Comparison of ENCODE assay signal across 16 cellular contexts in genomic region chr3:65992106-65992505, GRCh38. TPM values are rescaled to one million over a fixed set of nuclear protein-coding genes. Genes with fewer than 3 reads are reported as not detected.
DNase-seq lines count a peak whose midpoint lies in the region; ATAC-seq and TF ChIP-seq lines count a peak whose summit lies in the region.
"Had no signal": no experiment of that assay in that cellular context is flagged by ENCODE, and none has a peak within 500 bp of the region (broad histone marks: within the 10 kb centered on the region; RNA-seq: fewer than 3 reads in every experiment).

No MANE protein-coding gene starts in this region.

- no peak overlapping the region for H3K27ac ChIP-seq in IMR-90 (ENCODE audit: insufficient read depth, low read length)
- H3K27ac ChIP-seq in mammary epithelial cell (ENCODE audit: insufficient read depth, low read depth, low read length) = no peak overlapping the region
- no peak overlapping the region for H3K27ac ChIP-seq in transverse colon
- no peak overlapping the region for H3K27ac ChIP-seq in colonic mucosa
- H3K27ac ChIP-seq: Peyer's patch had no signal

- H4K20me1 ChIP-seq in IMR-90 (ENCODE audit: insufficient read depth, low read length) (peaks cover 19% of the 10 kb centered on the region; the same call in 1 of the 2 replicates), mammary epithelial cell (ENCODE audit: insufficient read depth, low read length) (no peaks in the 10 kb centered on the region)

- peaks cover 36 to 61% of the 10 kb centered on the region in 2 experiments for H3K79me1 ChIP-seq in IMR-90 (ENCODE audit: low read depth in 1 of 2, low read length in 2 of 2)

- CTCF ChIA-PET in IMR-90 (lab: Yijun Ruan, JAX) = no interaction called here
- CTCF ChIA-PET in mammary epithelial cell (lab: Charles Lee; ENCODE audit: low non-redundant PET) = no interaction called here

- WGBS in IMR-90 (ENCODE audit: extremely low coverage in 2 of 2, insufficient read length in 1 of 2), 2 experiments = no CpG with 5 or more reads among the region's 1 CpG
- WGBS in mammary epithelial cell (ENCODE audit: low coverage, missing lambda C conversion rate) = 93% methylated on average over 1 of the region's 1 CpG
- 73 to 100% methylated on average over 1 of the region's 1 CpG for WGBS in transverse colon (ENCODE audit: low coverage in 1 of 2), 2 donors

- no peak overlapping the region for H3K27ac Mint-ChIP-seq in activated T-cell treated with anti-CD3 and anti-CD28 coated beads, Interleukin-2, amount 50 U/mL, for 24 hours

- TF ChIP-seq CTCF in IMR-90 (conservative IDR thresholded peaks at IDR 0.05; ENCODE audit: low read depth, low read length) = no peak
- no peak for TF ChIP-seq CTCF in mammary epithelial cell (conservative IDR thresholded peaks at IDR 0.05 in 1 of 2, IDR thresholded peaks at IDR 0.05 in 1 of 2; ENCODE audit: extremely low read depth in 1 of 2, insufficient read depth in 1 of 2, low read depth in 1 of 2, low read length in 2 of 2)
- no peak for TF ChIP-seq CTCF in foreskin fibroblast (IDR thresholded peaks at IDR 0.05; ENCODE audit: low read depth, low read length)
- TF ChIP-seq CTCF in transverse colon (IDR thresholded peaks at IDR 0.05) = no peak
- TF ChIP-seq CTCF in colonic mucosa (IDR thresholded peaks at IDR 0.05) = no peak

- TF ChIP-seq RAD21 in IMR-90 (IDR thresholded peaks at IDR 0.05; ENCODE audit: low read length) = no peak

- H3K79me2 ChIP-seq in mammary epithelial cell (ENCODE audit: insufficient read depth, low read length) = no peaks in the 10 kb centered on the region

- ATAC-seq in IMR-90 (ENCODE audit: low read depth) = no peak
- no peak for ATAC-seq in HG02884 (IDR thresholded peaks at IDR 0.05; ENCODE audit: unreplicated experiment)
- ATAC-seq: K562 had no signal

- dilution Hi-C loops in IMR-90 (cut with HindIII; ENCODE audit: low sequenced_read_pairs, unreplicated experiment) = no loop called here
- dilution Hi-C loops in mammary epithelial cell (cut with HindIII; ENCODE audit: low sequenced_read_pairs) = no loop called here

- H2BK120ac ChIP-seq in IMR-90 (ENCODE audit: low read depth, low read length) = no peak overlapping the region

- H3K14ac ChIP-seq in IMR-90 (replicated peaks; ENCODE audit: low read depth, low read length) = no peak overlapping the region

- H2BK15ac ChIP-seq in IMR-90 (ENCODE audit: low read depth, low read length) = no peak overlapping the region

- H3K4me2 ChIP-seq in IMR-90 (ENCODE audit: low read depth, low read length) (no peak overlapping the region), mammary epithelial cell (ENCODE audit: insufficient read depth, low read depth, low read length) (no peak overlapping the region)

- H4K5ac ChIP-seq in IMR-90 (ENCODE audit: low read depth, low read length) = no peak overlapping the region

- H3K36me3 ChIP-seq in IMR-90 (ENCODE audit: control insufficient read depth, insufficient read depth, low read length) = no peaks in the 10 kb centered on the region
- H3K36me3 ChIP-seq in mammary epithelial cell (ENCODE audit: insufficient read depth, low read length) = no peaks in the 10 kb centered on the region
- H3K36me3 ChIP-seq in transverse colon = no peaks in the 10 kb centered on the region
- no peaks in the 10 kb centered on the region for H3K36me3 ChIP-seq in colonic mucosa
- H3K36me3 ChIP-seq: Peyer's patch had no signal

- H3K4me3 ChIP-seq in IMR-90 (ENCODE audit: insufficient read depth, low read depth, low read length) (no peak overlapping the region), mammary epithelial cell (replicated peaks in 1 of 3; ENCODE audit: insufficient read depth in 1 of 3, low read depth in 2 of 3, low read length in 3 of 3) (no peak overlapping the region), foreskin fibroblast (ENCODE audit: low read depth in 1 of 2, low read length in 2 of 2) (no peak overlapping the region), transverse colon (no peak overlapping the region), colonic mucosa (no peak overlapping the region)
- H3K4me3 ChIP-seq: K562, Peyer's patch had no signal

- no peak overlapping the region for H4K8ac ChIP-seq in IMR-90 (ENCODE audit: low read depth in 2 of 2, low read length in 2 of 2)

- H3K27me3 ChIP-seq in IMR-90 (ENCODE audit: control insufficient read depth, insufficient read depth, low read length) = no peaks in the 10 kb centered on the region
- H3K27me3 ChIP-seq in mammary epithelial cell (ENCODE audit: insufficient read depth, low read length) = no peaks in the 10 kb centered on the region
- no peaks in the 10 kb centered on the region for H3K27me3 ChIP-seq in transverse colon
- H3K27me3 ChIP-seq in colonic mucosa = no peaks in the 10 kb centered on the region
- H3K27me3 ChIP-seq: Peyer's patch had no signal

- no peaks in the 10 kb centered on the region for H3K36me3 Mint-ChIP-seq in activated T-cell treated with anti-CD3 and anti-CD28 coated beads, Interleukin-2, amount 50 U/mL, for 24 hours (ENCODE audit: low read depth)
- H3K36me3 Mint-ChIP-seq: CD4-positive, CD25-positive, alpha-beta regulatory T cell had no signal

- no peak overlapping the region for H2BK20ac ChIP-seq in IMR-90 (ENCODE audit: low read depth, low read length)

- DNase-seq in COLO829 (ENCODE audit: low spot score) = peak; percentile 14
- peak; percentile 43 for DNase-seq in IMR-90
- DNase-seq in mammary epithelial cell = peak; percentile 28
- peak; percentile 24 to 41 for DNase-seq in foreskin fibroblast
- DNase-seq in activated T-cell treated with anti-CD3 and anti-CD28 coated beads, Interleukin-2, amount 50 U/mL, for 24 hours = no peak
- no peak for DNase-seq in transverse colon
- no peak for DNase-seq in colonic mucosa
- DNase-seq: Calu3; CD4-positive, CD25-positive, alpha-beta regulatory T cell; NCI-H146; NCI-H446; NCI-H82; Peyer's patch; SHP77 had no signal

- no peak for TF ChIP-seq EP300 in transverse colon (IDR thresholded peaks at IDR 0.05; ENCODE audit: low read depth)

- peaks cover 5% of the 10 kb centered on the region for H3K27me3 Mint-ChIP-seq in activated T-cell treated with anti-CD3 and anti-CD28 coated beads, Interleukin-2, amount 50 U/mL, for 24 hours

- no peak overlapping the region for H3K9ac ChIP-seq in IMR-90 (ENCODE audit: low read depth, low read length)
- no peak overlapping the region for H3K9ac ChIP-seq in mammary epithelial cell (ENCODE audit: insufficient read depth, low read length)
- no peak overlapping the region for H3K9ac ChIP-seq in colonic mucosa (ENCODE audit: low read depth in 2 of 2, low read length in 2 of 2)

- H3K9me1 ChIP-seq in IMR-90 (ENCODE audit: insufficient read depth, low read length) = no peaks in the 10 kb centered on the region; the same call in none of the 2 replicates

- no peak overlapping the region for H2AK5ac ChIP-seq in IMR-90 (ENCODE audit: low read depth, low read length)

- H2AK9ac ChIP-seq in IMR-90 (replicated peaks; ENCODE audit: low read depth, low read length, poor library complexity) = no peak overlapping the region

- H3K9me3 ChIP-seq in IMR-90 (ENCODE audit: control insufficient read depth, insufficient read depth, low read length) = no peaks in the 10 kb centered on the region
- no peaks in the 10 kb centered on the region for H3K9me3 ChIP-seq in mammary epithelial cell (replicated peaks; ENCODE audit: insufficient read depth, low read length)
- no peaks in the 10 kb centered on the region for H3K9me3 ChIP-seq in transverse colon
- no peaks in the 10 kb centered on the region for H3K9me3 ChIP-seq in colonic mucosa
- H3K9me3 ChIP-seq: Peyer's patch had no signal

- BruUV-seq in IMR-90 (replicated peaks; lab: Mats Ljungman, UMichigan) (no TSS peak), mammary epithelial cell (replicated peaks; lab: Mats Ljungman, UMichigan) (no TSS peak)

- TF ChIP-seq POLR2A in IMR-90 (IDR thresholded peaks at IDR 0.05; ENCODE audit: low read depth, low read length) (no peak), transverse colon (IDR thresholded peaks at IDR 0.05) (no peak)

- POLR2A ChIA-PET in IMR-90 (lab: Charles Lee; ENCODE audit: unreplicated experiment) = no interaction called here

- no peak overlapping the region for H2AFZ ChIP-seq in IMR-90 (replicated peaks; ENCODE audit: low read length, poor library complexity)
- no peak overlapping the region for H2AFZ ChIP-seq in mammary epithelial cell (ENCODE audit: low read depth, low read length)

- H3K4me3 Mint-ChIP-seq in activated T-cell treated with anti-CD3 and anti-CD28 coated beads, Interleukin-2, amount 50 U/mL, for 24 hours = no peak overlapping the region
- H3K4me3 Mint-ChIP-seq: CD4-positive, CD25-positive, alpha-beta regulatory T cell had no signal

- no peak overlapping the region for H4K91ac ChIP-seq in IMR-90 (ENCODE audit: insufficient read depth, low read depth, low read length)

- intact Hi-C loops in IMR-90 (cut with micrococcal nuclease) (no loop called here), mammary epithelial cell (cut with micrococcal nuclease) (no loop called here), transverse colon (cut with DNase I; ENCODE audit: low total_unique reads) (no loop called here), colonic mucosa (cut with DNase I) (no loop called here)

- in situ Hi-C loops in IMR-90 (cut with MboI; ENCODE audit: low sequenced_read_pairs) = no loop called here
- in situ Hi-C loops in mammary epithelial cell (cut with MboI; ENCODE audit: low sequenced_read_pairs in 2 of 2) = no loop called here
- in situ Hi-C loops in transverse colon (cut with MboI; ENCODE audit: low pct_ligation_motif_present in 1 of 4, low pct_unique_long_range_greater_than_20kb in 1 of 4, low sequenced_read_pairs in 3 of 4) = no loop called here

- no peak overlapping the region for H3K18ac ChIP-seq in IMR-90 (ENCODE audit: low read depth, low read length)

- no peaks in the 10 kb centered on the region; the same call in 1 of the 2 replicates for H3K4me1 ChIP-seq in IMR-90 (ENCODE audit: control insufficient read depth, insufficient read depth, low read length)
- peaks cover 25% of the 10 kb centered on the region for H3K4me1 ChIP-seq in mammary epithelial cell (ENCODE audit: insufficient read depth, low read length)
- no peaks in the 10 kb centered on the region for H3K4me1 ChIP-seq in transverse colon
- no peaks in the 10 kb centered on the region for H3K4me1 ChIP-seq in colonic mucosa
- H3K4me1 ChIP-seq: Peyer's patch had no signal

- H3K9me3 Mint-ChIP-seq in activated T-cell treated with anti-CD3 and anti-CD28 coated beads, Interleukin-2, amount 50 U/mL, for 24 hours = peaks cover 3% of the 10 kb centered on the region

- no peak overlapping the region for H3K4ac ChIP-seq in IMR-90 (ENCODE audit: low read depth, low read length)

- no peak overlapping the region for H2BK5ac ChIP-seq in IMR-90 (ENCODE audit: low read depth, low read length, poor library complexity, severe bottlenecking)

- no peak overlapping the region for H3K23ac ChIP-seq in IMR-90 (ENCODE audit: low read depth, low read length)

- H3K4me1 Mint-ChIP-seq in activated T-cell treated with anti-CD3 and anti-CD28 coated beads, Interleukin-2, amount 50 U/mL, for 24 hours (ENCODE audit: low read depth) = peaks cover 7% of the 10 kb centered on the region
- H3K4me1 Mint-ChIP-seq: CD4-positive, CD25-positive, alpha-beta regulatory T cell had no signal

- H3K56ac ChIP-seq in IMR-90 (ENCODE audit: extremely low read depth, insufficient read depth, low read length) = no peak overlapping the region

RNA-seq across cellular contexts. Expression of gene MAGI1, which starts 46.6 kb away (rescaled TPM):
- total RNA-seq in IMR-90 (2012; rRNA removed) (24.2 and 26.4 TPM in 2 replicates), mammary epithelial cell (10 to 100 TPM; 16.1 to 30.5 TPM), transverse colon (100 to 1,000 TPM in 1 of 4 donors, 10 to 100 TPM in 3; 50.8 to 190 (median 67.4) TPM), colonic mucosa (10 to 100 TPM; 23.4 to 41.4 TPM)
- polyA plus RNA-seq in IMR-90 (2012; rRNA removed) (14.4 and 14.5 TPM in 2 replicates), mammary epithelial cell (6.7 TPM)
- polyA plus RNA-seq in IMR-90 (2012; cell fraction: cytosol; rRNA removed) = 6.6 and 8.8 TPM in 2 replicates
- polyA plus RNA-seq in IMR-90 (2012; cell fraction: nucleus; rRNA removed; ENCODE audit: low replicate concordance) = 20.8 and 44.3 TPM in 2 replicates
- polyA minus RNA-seq in mammary epithelial cell = 25.8 TPM

Comparison
In these comparisons a context has a peak if more than half of its experiments do, and no peak if none do; other contexts are left out.
1. DNase-seq: peak in COLO829 (single experiment), IMR-90 (single experiment), mammary epithelial cell (single experiment) and foreskin fibroblast (2 of 2); none in activated T-cell treated with anti-CD3 and anti-CD28 coated beads, Interleukin-2, amount 50 U/mL, for 24 hours (single experiment), transverse colon (single experiment) and colonic mucosa (single experiment).